Comparison of ENCODE assay signal across 26 cellular contexts in the genomic region with DNA sequence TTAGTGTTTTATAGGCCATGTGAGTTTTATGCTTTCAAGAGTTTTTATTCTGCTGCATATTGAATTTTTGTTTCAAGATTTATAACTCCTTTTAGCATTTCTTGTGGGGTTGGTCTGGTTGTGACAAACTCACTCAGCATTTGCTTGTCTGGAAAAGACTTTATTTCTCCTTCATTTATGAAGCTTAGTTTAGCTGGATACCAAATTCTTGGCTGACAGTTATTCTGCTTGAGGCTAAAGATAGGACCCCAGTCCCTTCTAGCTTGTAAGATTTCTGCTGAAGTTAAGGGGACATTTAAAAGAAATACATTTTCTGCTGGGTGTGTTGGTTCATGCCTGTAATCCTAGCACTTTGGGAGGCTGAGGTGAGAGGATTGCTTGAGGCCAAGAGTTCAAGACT.
"Had no signal": no experiment of that assay in that cellular context is flagged by ENCODE, and none has a peak within 500 bp of the region (broad histone marks: within the 10 kb centered on the region; RNA-seq: fewer than 3 reads in every experiment).

No MANE protein-coding gene starts in this region.

- ATAC-seq: esophagus mucosa, gastrocnemius medialis, heart right ventricle, left cardiac atrium, left lung, left ventricle myocardium superior, lower lobe of right lung, mucosa of descending colon had no signal

- H3K4me1 ChIP-seq: gastrocnemius medialis, heart right ventricle, left lung, lower lobe of right lung had no signal

- DNase-seq: dermis blood vessel endothelial cell; dorsolateral prefrontal cortex; effector CD4-positive, alpha-beta T cell; effector memory CD4-positive, alpha-beta T cell; erythroblast; esophagus squamous epithelium; foreskin fibroblast; foreskin melanocyte; gastrocnemius medialis; glutamatergic neuron; head of caudate nucleus; heart right ventricle; hippocampal formation; left cardiac atrium; left lung; left ventricle myocardium superior; lower lobe of right lung; mesenchymal stem cell; mucosa of descending colon had no signal

- H3K36me3 ChIP-seq: esophagus squamous epithelium, gastrocnemius medialis, heart right ventricle, left lung, lower lobe of right lung had no signal

- H3K4me3 ChIP-seq: coronary artery, dorsolateral prefrontal cortex, esophagus squamous epithelium, gastrocnemius medialis, heart right ventricle, left lung, lower lobe of right lung, mucosa of descending colon had no signal

- FAIRE-seq: colon, islet of Langerhans, keratinocyte had no signal

- H3K27ac Mint-ChIP-seq: mesothelial cell of epicardium had no signal

- H3K27me3 ChIP-seq: esophagus squamous epithelium, gastrocnemius medialis, left lung had no signal

- H3K27ac ChIP-seq: coronary artery, dorsolateral prefrontal cortex, epithelial cell of prostate, esophagus squamous epithelium, gastrocnemius medialis, heart right ventricle, left lung, lower lobe of right lung had no signal

- H3K9me3 ChIP-seq: esophagus squamous epithelium, gastrocnemius medialis, lower lobe of right lung, mucosa of descending colon had no signal

- H3K4me3 Mint-ChIP-seq: mesothelial cell of epicardium had no signal
